ENCODE assay signal across 31 cellular contexts in genomic region chr1:37720231-37721130, GRCh38. TPM values are rescaled to one million over a fixed set of nuclear protein-coding genes. Genes with fewer than 3 reads are reported as not detected.
"Had no signal": no experiment of that assay in that cellular context is flagged by ENCODE, and none has a peak within 500 bp of the region (broad histone marks: within the 10 kb centered on the region; RNA-seq: fewer than 3 reads in every experiment).

No MANE protein-coding gene starts in this region.

- H3K9me3 Mint-ChIP-seq: activated CD4-positive, alpha-beta T cell treated with anti-CD3 and anti-CD28 coated beads, Interleukin-2, amount 10 ng/mL, durations not matched to agents 24 days and 14 days; activated CD8-positive, alpha-beta T cell treated with anti-CD3 and anti-CD28 coated beads for 36 hours; activated naive CD8-positive, alpha-beta T cell treated with anti-CD3 and anti-CD28 coated beads for 36 hours; activated T-cell treated with anti-CD3 and anti-CD28 coated beads, Interleukin-2, amount 50 U/mL, for 72 hours; activated T-helper 17 cell treated with anti-CD3 and anti-CD28 coated beads, Interleukin-2, amount 50 U/mL, for 72 hours; T-helper 1 cell treated with Interleukin-12 subunit alpha and Interleukin-12 subunit beta and Interleukin-4 antibody, amounts not matched to agents 30 μg/mL and 1 μg/mL, for 36 hours; T-helper 2 cell treated with Interferon-gamma antibody and Interleukin-4, amounts not matched to agents 5 μg/mL and 100 μg/mL, for 36 hours had no signal

- DNase-seq: activated CD4-positive, alpha-beta T cell treated with anti-CD3 and anti-CD28 coated beads, Interleukin-2, amount 10 ng/mL, durations not matched to agents 24 days and 14 days; activated CD4-positive, alpha-beta T cell treated with anti-CD3 and anti-CD28 coated beads, Interleukin-2, amount 50 U/mL, for 4 hours; activated CD8-positive, alpha-beta T cell treated with anti-CD3 and anti-CD28 coated beads for 36 hours; activated effector memory CD4-positive, alpha-beta T cell treated with anti-CD3 and anti-CD28 coated beads, Interleukin-2, amount 50 U/mL, for 16 hours; activated naive CD4-positive, alpha-beta T cell; activated naive CD4-positive, alpha-beta T cell treated with anti-CD3 and anti-CD28 coated beads, Interleukin-2, amount 50 U/mL, for 16 hours; activated naive CD8-positive, alpha-beta T cell treated with anti-CD3 and anti-CD28 coated beads for 36 hours; activated T-cell treated with anti-CD3 and anti-CD28 coated beads, Interleukin-2, amount 50 U/mL, for 1 hour; activated T-cell treated with anti-CD3 and anti-CD28 coated beads, Interleukin-2, amount 50 U/mL, for 72 hours; amniotic stem cell; aorta; brain microvascular endothelial cell; central memory CD4-positive, alpha-beta T cell; Karpas-422; MG63; MV-4-11; NCI-H1092; NCI-H1436 treated with DMSO at 0.1 percent for 48 hours; NCI-H1694 treated with DMSO at 0.1 percent for 48 hours; NCI-H2029; NCI-H345; NCI-H524 treated with DMSO at 0.1 percent for 48 hours; SHP77 treated with DMSO at 0.1 percent for 48 hours; SK-N-SH had no signal

- H3K36me3 ChIP-seq: brain microvascular endothelial cell, MG63, SJSA1 had no signal

- H3K27me3 Mint-ChIP-seq: activated CD8-positive, alpha-beta T cell treated with anti-CD3 and anti-CD28 coated beads for 36 hours had no signal

- H3K36me3 Mint-ChIP-seq: activated naive CD8-positive, alpha-beta T cell treated with anti-CD3 and anti-CD28 coated beads for 36 hours had no signal

- H3K4me3 Mint-ChIP-seq: activated CD4-positive, alpha-beta T cell treated with anti-CD3 and anti-CD28 coated beads, Interleukin-2, amount 10 ng/mL, durations not matched to agents 24 days and 14 days; activated CD8-positive, alpha-beta T cell treated with anti-CD3 and anti-CD28 coated beads for 36 hours; activated naive CD8-positive, alpha-beta T cell treated with anti-CD3 and anti-CD28 coated beads for 36 hours; activated T-cell treated with anti-CD3 and anti-CD28 coated beads, Interleukin-2, amount 50 U/mL, for 72 hours; activated T-helper 17 cell treated with anti-CD3 and anti-CD28 coated beads, Interleukin-2, amount 50 U/mL, for 72 hours; T-helper 1 cell treated with Interleukin-12 subunit alpha and Interleukin-12 subunit beta and Interleukin-4 antibody, amounts not matched to agents 30 μg/mL and 1 μg/mL, for 36 hours; T-helper 2 cell treated with Interferon-gamma antibody and Interleukin-4, amounts not matched to agents 5 μg/mL and 100 μg/mL, for 36 hours had no signal

- H3K4me1 ChIP-seq: SJSA1 had no signal

- H3K4me3 ChIP-seq: MG63, SJSA1 had no signal

- H3K4me2 ChIP-seq: SK-N-SH had no signal

- FAIRE-seq: TTC549 had no signal

- H3K27me3 ChIP-seq: brain microvascular endothelial cell, MG63 had no signal

- H3K27ac ChIP-seq: brain microvascular endothelial cell, SJSA1 had no signal

- H3K9me3 ChIP-seq: MG63, SJSA1, SK-N-SH had no signal

- ATAC-seq: activated CD8-positive, alpha-beta T cell treated with anti-CD3 and anti-CD28 coated beads for 36 hours; activated T-cell treated with anti-CD3 and anti-CD28 coated beads, Interleukin-2, amount 50 U/mL, for 72 hours; activated T-helper 17 cell treated with anti-CD3 and anti-CD28 coated beads, Interleukin-2, amount 50 U/mL, for 72 hours; Panc1 had no signal

- H3K27ac Mint-ChIP-seq: activated CD4-positive, alpha-beta T cell treated with anti-CD3 and anti-CD28 coated beads, Interleukin-2, amount 10 ng/mL, durations not matched to agents 24 days and 14 days; activated CD8-positive, alpha-beta T cell treated with anti-CD3 and anti-CD28 coated beads for 36 hours; activated naive CD8-positive, alpha-beta T cell treated with anti-CD3 and anti-CD28 coated beads for 36 hours; activated T-cell treated with anti-CD3 and anti-CD28 coated beads, Interleukin-2, amount 50 U/mL, for 72 hours; activated T-helper 17 cell treated with anti-CD3 and anti-CD28 coated beads, Interleukin-2, amount 50 U/mL, for 72 hours; T-helper 1 cell treated with Interleukin-12 subunit alpha and Interleukin-12 subunit beta and Interleukin-4 antibody, amounts not matched to agents 30 μg/mL and 1 μg/mL, for 36 hours; T-helper 2 cell treated with Interferon-gamma antibody and Interleukin-4, amounts not matched to agents 5 μg/mL and 100 μg/mL, for 36 hours had no signal

- H3K9ac ChIP-seq: SK-N-SH had no signal

- H3K4me1 Mint-ChIP-seq: activated CD4-positive, alpha-beta T cell treated with anti-CD3 and anti-CD28 coated beads, Interleukin-2, amount 10 ng/mL, durations not matched to agents 24 days and 14 days; activated naive CD8-positive, alpha-beta T cell treated with anti-CD3 and anti-CD28 coated beads for 36 hours; activated T-helper 17 cell treated with anti-CD3 and anti-CD28 coated beads, Interleukin-2, amount 50 U/mL, for 72 hours had no signal

RNA-seq across cellular contexts. Expression of gene EPHA10, which starts 44.4 kb away (rescaled TPM):
- total RNA-seq: activated CD8-positive, alpha-beta T cell treated with anti-CD3 and anti-CD28 coated beads for 36 hours; activated naive CD8-positive, alpha-beta T cell treated with anti-CD3 and anti-CD28 coated beads for 36 hours; RPMI7951; SJSA1 had no signal
